10 cellular contexts compared by ENCODE assay signal in the genomic region with DNA sequence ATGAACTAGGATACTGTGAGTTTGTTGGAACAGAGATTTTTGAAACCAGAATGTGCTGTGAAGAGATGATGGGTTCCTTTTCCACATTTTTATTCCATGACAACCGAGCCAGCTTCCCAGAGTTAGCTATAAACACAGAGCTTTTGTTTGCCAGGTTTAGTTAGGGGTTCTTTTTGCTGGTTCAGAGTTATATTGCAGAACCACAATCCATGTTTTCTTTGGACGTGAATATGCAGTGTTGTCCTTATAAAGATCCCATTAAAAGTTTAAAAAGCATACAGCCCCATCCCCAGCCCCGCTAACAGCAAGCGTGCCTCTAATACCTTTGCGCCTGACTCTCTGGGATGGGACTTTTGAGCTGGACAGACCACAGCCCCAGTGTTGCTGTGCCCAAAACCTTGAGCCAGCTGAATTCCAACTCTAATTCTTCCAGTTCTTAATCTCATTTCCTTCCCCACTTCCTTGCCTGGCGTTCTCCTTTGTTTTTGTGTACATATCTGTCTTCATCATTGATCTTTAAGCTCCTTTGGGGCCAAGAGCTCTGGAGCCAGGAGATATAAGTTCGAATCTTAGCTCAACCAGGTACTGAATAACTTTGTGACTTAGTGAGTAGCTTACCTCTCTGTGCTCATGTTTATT.
DNase-seq lines count a peak whose midpoint lies in the region; ATAC-seq and TF ChIP-seq lines count a peak whose summit lies in the region.
"Had no signal": no experiment of that assay in that cellular context is flagged by ENCODE, and none has a peak within 500 bp of the region (broad histone marks: within the 10 kb centered on the region; RNA-seq: fewer than 3 reads in every experiment).

No MANE protein-coding gene starts in this region.

- no peak overlapping the region for H3K4me3 ChIP-seq in left ventricle myocardium inferior
- no peak overlapping the region for H3K4me3 ChIP-seq in skeletal muscle cell (ENCODE audit: low read depth, low read length)

- no peaks in the 10 kb centered on the region for H3K9me3 ChIP-seq in left ventricle myocardium inferior (replicated peaks)

- CTCF ChIA-PET in WTC11 (lab: Charles Lee) = no interaction called here
- CTCF ChIA-PET in activated CD8-positive, alpha-beta T cell treated with anti-CD3 and anti-CD28 coated beads for 36 hours (lab: Charles Lee) = interaction anchor here (1.3 kb wide), 1 partner anchor 393 kb away, joined by 3 read pairs; no protein-coding TSS in a partner anchor
- CTCF ChIA-PET in GM10248 (lab: Yijun Ruan, JAX) = interaction anchor here (0.9 to 1.7 kb wide), 5 partner anchors 10 to 101 kb away, joined by 3 to 8 read pairs (median 3); no protein-coding TSS in a partner anchor

- peaks cover 98% of the 10 kb centered on the region for H3K4me1 Mint-ChIP-seq in WTC11
- H3K4me1 Mint-ChIP-seq in activated CD8-positive, alpha-beta T cell treated with anti-CD3 and anti-CD28 coated beads for 36 hours (ENCODE audit: low read depth) = peaks cover 47% of the 10 kb centered on the region

- intact Hi-C loops in left ventricle myocardium inferior (cut with micrococcal nuclease) = no loop called here
- intact Hi-C loops in activated CD8-positive, alpha-beta T cell treated with anti-CD3 and anti-CD28 coated beads for 36 hours (cut with micrococcal nuclease) = no loop called here

- POLR2A ChIA-PET in WTC11 (lab: Charles Lee) (interaction anchor here (0.9 kb wide), 1 partner anchor 35 kb away, joined by 3 read pairs; no protein-coding TSS in a partner anchor), GM10248 (lab: Yijun Ruan, JAX) (no interaction called here)
- POLR2A ChIA-PET in activated CD8-positive, alpha-beta T cell treated with anti-CD3 and anti-CD28 coated beads for 36 hours (lab: Charles Lee) = interaction anchor here (1.4 kb wide), 1 partner anchor 27 kb away, joined by 4 read pairs; no protein-coding TSS in a partner anchor

- no peaks in the 10 kb centered on the region for H3K27me3 Mint-ChIP-seq in WTC11 (ENCODE audit: low read depth)
- H3K27me3 Mint-ChIP-seq in activated CD8-positive, alpha-beta T cell treated with anti-CD3 and anti-CD28 coated beads for 36 hours = no peaks in the 10 kb centered on the region
- H3K27me3 Mint-ChIP-seq: activated naive CD8-positive, alpha-beta T cell had no signal

- no peaks in the 10 kb centered on the region for H3K9me3 Mint-ChIP-seq in WTC11
- no peaks in the 10 kb centered on the region for H3K9me3 Mint-ChIP-seq in activated CD8-positive, alpha-beta T cell treated with anti-CD3 and anti-CD28 coated beads for 36 hours

- no peaks in the 10 kb centered on the region for H3K36me3 ChIP-seq in left ventricle myocardium inferior

- H3K27me3 ChIP-seq in left ventricle myocardium inferior (ENCODE audit: low read depth) = no peaks in the 10 kb centered on the region

- peaks cover 3% of the 10 kb centered on the region; the same call in 1 of the 2 replicates for H3K36me3 Mint-ChIP-seq in WTC11
- H3K36me3 Mint-ChIP-seq in activated CD8-positive, alpha-beta T cell treated with anti-CD3 and anti-CD28 coated beads for 36 hours (ENCODE audit: low read depth) = no peaks in the 10 kb centered on the region

- H3K27ac ChIP-seq in left ventricle myocardium inferior (replicated peaks) = peak overlapping the region; percentile 64

- DNase-seq in EL = peak; percentile 47
- no peak for DNase-seq in WTC11 (ENCODE audit: low spot score)
- DNase-seq in left ventricle myocardium inferior = no peak
- peak; percentile 36 for DNase-seq in skeletal muscle cell (ENCODE audit: low read depth)
- no peak for DNase-seq in activated CD8-positive, alpha-beta T cell treated with anti-CD3 and anti-CD28 coated beads for 36 hours
- DNase-seq in GM10248 (ENCODE audit: extremely low spot score) = no peak
- DNase-seq: KBM-7 had no signal

- H3K27ac Mint-ChIP-seq in WTC11 = peak overlapping the region; percentile 75
- no peak overlapping the region for H3K27ac Mint-ChIP-seq in activated CD8-positive, alpha-beta T cell treated with anti-CD3 and anti-CD28 coated beads for 36 hours
- H3K27ac Mint-ChIP-seq: activated naive CD8-positive, alpha-beta T cell had no signal

- H3K4me3 Mint-ChIP-seq in WTC11 = peak overlapping the region; percentile 44
- H3K4me3 Mint-ChIP-seq in activated CD8-positive, alpha-beta T cell treated with anti-CD3 and anti-CD28 coated beads for 36 hours = no peak overlapping the region
- H3K4me3 Mint-ChIP-seq: activated naive CD8-positive, alpha-beta T cell had no signal

- ATAC-seq in WTC11 (no peak), HG03571 (IDR thresholded peaks at IDR 0.05; ENCODE audit: unreplicated experiment) (no peak)
- ATAC-seq in activated CD8-positive, alpha-beta T cell treated with anti-CD3 and anti-CD28 coated beads for 36 hours = no peak
- no peak for ATAC-seq in activated CD4-positive, CD25-positive, alpha-beta regulatory T cell treated with anti-CD3 and anti-CD28 coated beads, Interleukin-2, amount 50 U/mL, for 24 hours

- TF ChIP-seq CTCF in WTC11 (IDR thresholded peaks at IDR 0.05) = no peak
- no peak for TF ChIP-seq CTCF in left ventricle myocardium inferior (IDR thresholded peaks at IDR 0.05; ENCODE audit: borderline replicate concordance)
- no peak for TF ChIP-seq CTCF in activated CD8-positive, alpha-beta T cell treated with anti-CD3 and anti-CD28 coated beads for 36 hours (IDR thresholded peaks at IDR 0.05)
- TF ChIP-seq CTCF in GM10248 (IDR thresholded peaks at IDR 0.05; ENCODE audit: control extremely low read depth, extremely low read depth, low read depth, missing control alignments) = no peak

- H3K4me1 ChIP-seq in left ventricle myocardium inferior = peaks cover 87% of the 10 kb centered on the region

TF ChIP-seq in WTC11, 78 proteins besides CTCF, POLR2A, EP300 and RAD21:
- TF ChIP-seq NFYB (CRISPR knock-in tag; conservative IDR thresholded peaks at IDR 0.05; ENCODE audit: low read depth) (no peak), SOX15 (CRISPR knock-in tag; IDR thresholded peaks at IDR 0.05) (no peak), FOXP1 (CRISPR knock-in tag; IDR thresholded peaks at IDR 0.05; ENCODE audit: borderline replicate concordance) (no peak)

Comparison
In these comparisons a context has a peak if more than half of its experiments do, and no peak if none do; other contexts are left out.
1. DNase-seq: peak in EL (single experiment) and skeletal muscle cell (single experiment); none in WTC11 (single experiment), left ventricle myocardium inferior (single experiment), activated CD8-positive, alpha-beta T cell treated with anti-CD3 and anti-CD28 coated beads for 36 hours (single experiment) and GM10248 (single experiment).